Comparison of ENCODE assay signal across 8 cellular contexts in genomic region chr2:27086722-27087446, GRCh38. TPM values are rescaled to one million over a fixed set of nuclear protein-coding genes. Genes with fewer than 3 reads are reported as not detected.
DNase-seq lines count a peak whose midpoint lies in the region; ATAC-seq, FAIRE-seq and TF ChIP-seq lines count a peak whose summit lies in the region.

KHK (plus strand) TSS chr2:27086772; CDS start chr2:27087260, 488 bp downstream.

- DNase-seq in SHP77 (lab: John Stamatoyannopoulos, UW) (peak; percentile 69), SHP77 treated with DMSO at 0.1 percent for 48 hours (lab: John Stamatoyannopoulos, UW) (no peak), H9 (no peak), NCI-H345 treated with DMSO at 0.1 percent for 48 hours (lab: John Stamatoyannopoulos, UW; ENCODE audit: unreplicated experiment) (peak; percentile 70), K562 (ENCODE audit: extremely low read depth in 1 of 4, low spot score in 3 of 4) (peak; percentile 42 to 76 (median 60)), epidermal melanocyte (ENCODE audit: insufficient read length, low spot score) (no peak)
- no peak for DNase-seq in stimulated activated naive CD8-positive, alpha-beta T cell treated with anti-CD3 and anti-CD28 coated beads, Interleukin-15, amount 100 ng/mL, for 72 hours

- TSS peak; percentile 51 for BruUV-seq in K562 (replicated peaks; lab: Mats Ljungman, UMichigan)

- H3K4me1 ChIP-seq in H9 (ENCODE audit: insufficient read depth, low read length), result no peaks in the 10 kb centered on the region
- peaks cover 48 to 66% of the 10 kb centered on the region in 2 experiments for H3K4me1 ChIP-seq in K562 (replicated peaks in 1 of 2; ENCODE audit: control insufficient read depth in 2 of 2, insufficient read depth in 2 of 2, low read length in 2 of 2)

- TF ChIP-seq RAD21 in K562 (CRISPR knock-in tag; conservative IDR thresholded peaks at IDR 0.05 in 1 of 2, IDR thresholded peaks at IDR 0.05 in 1 of 2), result no peak

- H3K9me3 Mint-ChIP-seq in H9, result no peaks in the 10 kb centered on the region
- H3K9me3 Mint-ChIP-seq in stimulated activated naive CD8-positive, alpha-beta T cell treated with anti-CD3 and anti-CD28 coated beads, Interleukin-15, amount 100 ng/mL, for 72 hours, result no peaks in the 10 kb centered on the region

- H4K20me1 ChIP-seq in H9 (ENCODE audit: control insufficient read depth, insufficient read depth, insufficient read length), result no peaks in the 10 kb centered on the region
- no peaks in the 10 kb centered on the region for H4K20me1 ChIP-seq in K562 (replicated peaks; ENCODE audit: control insufficient read depth, insufficient read depth, low read length)

- H2BK20ac ChIP-seq in H9 (ENCODE audit: low read depth, low read length, poor library complexity, severe bottlenecking), result no peak within 1 kb of the TSS

- POLR2A ChIA-PET in K562 (lab: Yijun Ruan, JAX), result interaction anchor here (0.5 to 2.1 kb wide), 9 partner anchors 10 to 293 kb away, joined by 3 to 5 read pairs (median 3); no protein-coding TSS in a partner anchor

- no peaks in the 10 kb centered on the region for H3K79me1 ChIP-seq in H9 (ENCODE audit: insufficient read depth, low read depth, low read length, poor library complexity, severe bottlenecking)

- TF ChIP-seq EP300 in K562 (IDR thresholded peaks at IDR 0.05; ENCODE audit: low read length), result no peak

- WGBS in H9 (ENCODE audit: extremely low coverage, insufficient read length, low lambda C conversion rate), result no CpG with 5 or more reads among the region's 49 CpGs
- WGBS in K562 (ENCODE audit: insufficient coverage, low coverage, missing lambda C conversion rate), result 9% methylated on average over 30 of the region's 49 CpGs

- no peak within 1 kb of the TSS for H3T11ph ChIP-seq in H9 (ENCODE audit: low read length)

- no peak within 1 kb of the TSS for H2BK5ac ChIP-seq in H9 (ENCODE audit: insufficient read length, low read length)

- H3K56ac ChIP-seq in H9 (ENCODE audit: insufficient read length, low read depth, low read length), result no peak within 1 kb of the TSS

- no peak for TF ChIP-seq POLR2A in K562 (conservative IDR thresholded peaks at IDR 0.05)

- H2AK5ac ChIP-seq in H9 (ENCODE audit: insufficient read length, low read length), result no peak within 1 kb of the TSS

- no peaks in the 10 kb centered on the region; a peak in 1 of 7 replicates for H3K36me3 Mint-ChIP-seq in H9 (ENCODE audit: insufficient read depth in 1 of 3, low read depth in 3 of 3)

- no peaks in the 10 kb centered on the region for H3K36me3 ChIP-seq in K562 (ENCODE audit: control insufficient read depth, insufficient read depth, low read length)

- in situ Hi-C loops in K562 (cut with MboI), result loop anchor here (5.0 kb wide), 1 partner anchor 125 kb away; no protein-coding TSS in a partner anchor

- no peak within 1 kb of the TSS for H3K4ac ChIP-seq in H9 (ENCODE audit: low read depth, low read length)

- H3K9me1 ChIP-seq in K562 (ENCODE audit: control insufficient read depth, insufficient read depth, low read length), result no peaks in the 10 kb centered on the region

- H3K4me1 Mint-ChIP-seq in H9, result peaks cover 15 to 25% of the 10 kb centered on the region in 2 experiments
- peaks cover 42% of the 10 kb centered on the region for H3K4me1 Mint-ChIP-seq in stimulated activated naive CD8-positive, alpha-beta T cell treated with anti-CD3 and anti-CD28 coated beads, Interleukin-15, amount 100 ng/mL, for 72 hours

- peak within 1 kb of the TSS; percentile 72; the same call in 1 of the 2 replicates for H3K14ac ChIP-seq in H9 (ENCODE audit: insufficient read depth, low read length)

- H3K27ac Mint-ChIP-seq in H9, result no peak within 1 kb of the TSS
- peak within 1 kb of the TSS; percentile 86 to 93 for H3K27ac Mint-ChIP-seq in stimulated activated naive CD8-positive, alpha-beta T cell treated with anti-CD3 and anti-CD28 coated beads, Interleukin-15, amount 100 ng/mL, for 72 hours

- intact Hi-C loops in K562 (cut with micrococcal nuclease), result loop anchor here (1.0 kb wide), 1 partner anchor 67 kb away; no protein-coding TSS in a partner anchor

- no peak within 1 kb of the TSS for H2BK120ac ChIP-seq in H9 (ENCODE audit: low read depth, low read length, poor library complexity, severe bottlenecking)

- no peak within 1 kb of the TSS for H4K5ac ChIP-seq in H9 (ENCODE audit: insufficient read length, low read depth, low read length)

- H3K18ac ChIP-seq in H9 (ENCODE audit: insufficient read length, low read depth, low read length), result peak within 1 kb of the TSS; percentile 46

- H3K27me3 ChIP-seq in H9 (ENCODE audit: insufficient read depth, low read length), result no peaks in the 10 kb centered on the region
- no peaks in the 10 kb centered on the region for H3K27me3 ChIP-seq in K562 (ENCODE audit: control insufficient read depth in 2 of 2, insufficient read depth in 2 of 2, low read length in 2 of 2)
- H3K27me3 ChIP-seq in layer of hippocampus (ENCODE audit: control insufficient read depth, insufficient read depth, low read length), result no peaks in the 10 kb centered on the region

- no peak within 1 kb of the TSS for H3K27ac ChIP-seq in H9 (ENCODE audit: insufficient read length, low read depth, low read length)
- H3K27ac ChIP-seq in K562 (ENCODE audit: extremely low read depth, low read depth, low read length), result peak within 1 kb of the TSS; percentile 85
- peak within 1 kb of the TSS; percentile 79 for H3K27ac ChIP-seq in layer of hippocampus (ENCODE audit: low read depth, low read length)

- FAIRE-seq in K562 (lab: Jason Lieb, UNC), result peak; percentile 71

- H2BK15ac ChIP-seq in H9 (ENCODE audit: low read depth, low read length), result no peak within 1 kb of the TSS

- peak within 1 kb of the TSS; percentile 75 to 87 for H3K4me3 Mint-ChIP-seq in H9
- H3K4me3 Mint-ChIP-seq in stimulated activated naive CD8-positive, alpha-beta T cell treated with anti-CD3 and anti-CD28 coated beads, Interleukin-15, amount 100 ng/mL, for 72 hours, result peak within 1 kb of the TSS; percentile 91 to 95

- CTCF ChIA-PET in K562 (lab: Yijun Ruan, JAX; ENCODE audit: low intra/inter-chr PET ratio), result interaction anchor here (0.8 to 2.5 kb wide), 6 partner anchors 35 to 217 kb away, joined by 3 to 22 read pairs (median 4); no protein-coding TSS in a partner anchor

- H3K9ac ChIP-seq in H9 (ENCODE audit: extremely low read depth, insufficient read length, low read length), result peak within 1 kb of the TSS; percentile 61
- peak within 1 kb of the TSS; percentile 81 to 95 for H3K9ac ChIP-seq in K562 (ENCODE audit: insufficient read depth in 1 of 2, low read depth in 2 of 2, low read length in 2 of 2)

- H4K91ac ChIP-seq in H9 (ENCODE audit: insufficient read length, low read depth, low read length), result no peak within 1 kb of the TSS

- peak; percentile 10; the same call in 1 of the 3 replicates for TF ChIP-seq CTCF in H9 (conservative IDR thresholded peaks at IDR 0.05)
- TF ChIP-seq CTCF in K562 (IDR thresholded peaks at IDR 0.05 in 2 of 3, conservative IDR thresholded peaks at IDR 0.05 in 1 of 3; ENCODE audit: insufficient read depth in 2 of 3, low read depth in 1 of 3, low read length in 3 of 3), result 0 out of 6 replicates have a peak, but pooled peaks of 1 of the 3 experiments have one; percentile 1

- peaks cover 20% of the 10 kb centered on the region for H3K27me3 Mint-ChIP-seq in H9 (ENCODE audit: low read depth)
- H3K27me3 Mint-ChIP-seq in stimulated activated naive CD8-positive, alpha-beta T cell treated with anti-CD3 and anti-CD28 coated beads, Interleukin-15, amount 100 ng/mL, for 72 hours, result no peaks in the 10 kb centered on the region

- H4K8ac ChIP-seq in H9 (replicated peaks; ENCODE audit: insufficient read length, low read depth, low read length), result no peak within 1 kb of the TSS

- H3K79me2 ChIP-seq in H9 (ENCODE audit: insufficient read depth, low read length) (no peaks in the 10 kb centered on the region), K562 (ENCODE audit: control insufficient read depth, insufficient read depth, low read length) (peaks cover 10% of the 10 kb centered on the region; the same call in 1 of the 3 replicates)

- H2AFZ ChIP-seq in H9 (ENCODE audit: low read length), result no peak within 1 kb of the TSS
- peak within 1 kb of the TSS; percentile 93 for H2AFZ ChIP-seq in K562 (ENCODE audit: low read depth, low read length)

- H2BK12ac ChIP-seq in H9 (ENCODE audit: insufficient read length, low read depth, low read length), result no peak within 1 kb of the TSS

- H3K4me3 ChIP-seq in K562, result peak within 1 kb of the TSS; percentile 57

- no peak within 1 kb of the TSS for H3K23ac ChIP-seq in H9 (ENCODE audit: insufficient read length, low read depth, low read length)

- H3K9me3 ChIP-seq in H9 (ENCODE audit: control insufficient read depth, low read depth, low read length), result no peaks in the 10 kb centered on the region
- no peaks in the 10 kb centered on the region for H3K9me3 ChIP-seq in K562 (replicated peaks; ENCODE audit: control insufficient read depth, insufficient read depth, low read depth, low read length)

- peaks cover 13% of the 10 kb centered on the region for H3K23me2 ChIP-seq in H9 (ENCODE audit: insufficient read length, low read depth, low read length, poor library complexity, severe bottlenecking)

- ATAC-seq in K562, result peak; percentile 4; the same call in 2 of the 3 replicates
- peak; percentile 4 for ATAC-seq in stimulated activated naive CD8-positive, alpha-beta T cell treated with anti-CD3 and anti-CD28 coated beads, Interleukin-15, amount 100 ng/mL, for 72 hours

- H3K4me2 ChIP-seq in H9 (ENCODE audit: insufficient read depth, insufficient read length, low read length) (peak within 1 kb of the TSS; percentile 86), K562 (ENCODE audit: insufficient read depth, low read length) (peak within 1 kb of the TSS; percentile 89)

TF ChIP-seq in K562, 482 proteins besides CTCF, POLR2A, EP300 and RAD21 (continues in another document):
- TF ChIP-seq ZNF282 (CRISPR knock-in tag; IDR thresholded peaks at IDR 0.05), result 0 out of 2 replicates have a peak, but pooled peaks have one; percentile 65

RNA-seq across cellular contexts. Expression of gene KHK, which starts in this region (rescaled TPM):
- total RNA-seq in H9 (2021) (12.1 and 12.2 TPM in 2 replicates), K562 (2014; rRNA removed) (5.8 and 9.8 TPM in 2 replicates), K562 (2014; rRNA removed; fragmentation: Illumina TruSeq; extraction: Trizol) (2.4 and 3.6 TPM in 2 replicates), K562 (2015; rRNA removed; fragmentation: Illumina TruSeq; extraction: Trizol) (8.8 and 9.2 TPM in 2 replicates), K562 (2021) (10.7 and 13.2 TPM in 2 replicates)
- 2.0 and 6.1 TPM in 2 replicates for total RNA-seq in K562 (2011; cell fraction: chromatin; rRNA removed; ENCODE audit: low replicate concordance)
- total RNA-seq in K562 (2011; cell fraction: nucleolus; rRNA removed), result 5.5 and 8.5 TPM in 2 replicates
- total RNA-seq in K562 (2011; cell fraction: nucleoplasm; rRNA removed), result 5.1 and 5.5 TPM in 2 replicates
- polyA plus RNA-seq in K562 (2011; rRNA removed) (3.4 and 3.7 TPM in 2 replicates), K562 (2014; fragmentation: Illumina TruSeq; extraction: Trizol) (6.2 TPM in 2 replicates), K562 (2014; fragmentation: Nextera tagmentation; extraction: Ambion mirVana) (1 to 10 TPM; 1.5 to 2.7 TPM), K562 (2014; rRNA removed) (4.8 and 5.2 TPM in 2 replicates)
- 4.3 and 6.2 TPM in 2 replicates for polyA plus RNA-seq in K562 (2011; cell fraction: cytosol; rRNA removed)
- 9.1 and 9.7 TPM in 2 replicates for polyA plus RNA-seq in K562 (2011; cell fraction: nucleus; rRNA removed)
- polyA plus RNA-seq in K562 (2012), result 15.4 and 17.5 TPM in 2 replicates
- polyA minus RNA-seq in K562 (2011; rRNA and poly(A)+ RNA removed), result 2.0 and 2.2 TPM in 2 replicates
- polyA minus RNA-seq in K562 (2011; cell fraction: cytosol; rRNA and poly(A)+ RNA removed), result 5.2 and 6.2 TPM in 2 replicates
- 3.3 and 3.4 TPM in 2 replicates for polyA minus RNA-seq in K562 (2011; cell fraction: nucleus; rRNA and poly(A)+ RNA removed)

Comparison
In these comparisons a context has a peak if more than half of its experiments do, and no peak if none do; other contexts are left out.
1. DNase-seq: peak in SHP77 (2 of 2), NCI-H345 treated with DMSO at 0.1 percent for 48 hours (single experiment) and K562 (4 of 4); none in SHP77 treated with DMSO at 0.1 percent for 48 hours (single experiment), H9 (single experiment), stimulated activated naive CD8-positive, alpha-beta T cell treated with anti-CD3 and anti-CD28 coated beads, Interleukin-15, amount 100 ng/mL, for 72 hours (0 of 2) and epidermal melanocyte (single experiment).
2. H3K27ac Mint-ChIP-seq: peak in stimulated activated naive CD8-positive, alpha-beta T cell treated with anti-CD3 and anti-CD28 coated beads, Interleukin-15, amount 100 ng/mL, for 72 hours (2 of 2); none in H9 (0 of 3).